ENCODE assay signal across 1 cellular context in the genomic region with DNA sequence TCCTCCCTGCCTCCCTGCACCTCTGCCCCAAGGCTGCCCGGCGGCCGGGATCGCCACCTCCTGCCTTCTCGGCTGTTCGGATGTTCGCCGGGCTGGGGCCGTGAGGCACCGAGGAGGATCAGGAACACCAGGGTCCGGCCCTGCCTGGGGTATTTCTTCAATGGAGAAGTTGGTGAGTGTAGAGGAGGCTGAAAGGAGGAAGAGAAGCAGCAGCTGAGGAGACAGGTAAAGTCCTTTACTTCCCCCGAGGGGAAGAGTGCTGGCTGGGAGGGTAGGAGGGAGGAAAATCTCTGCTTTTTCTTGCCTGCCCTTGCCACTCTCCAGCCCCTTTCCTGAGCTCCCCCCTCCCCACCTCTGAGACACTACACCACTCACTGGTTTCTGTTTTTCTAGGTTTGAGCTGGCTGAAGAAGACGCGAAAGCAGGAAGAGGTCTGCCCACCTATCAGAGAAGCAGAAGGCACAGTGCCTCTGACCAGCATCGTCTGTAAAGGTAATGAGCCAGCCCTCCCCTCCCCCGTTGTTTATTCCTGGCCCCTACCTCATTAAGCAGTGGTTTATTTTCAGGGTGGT.
TF ChIP-seq lines count a peak whose summit lies in the region.

No MANE protein-coding gene starts in this region.

TF ChIP-seq in IMR-90, 13 proteins besides CTCF, POLR2A, EP300 and RAD21 (continued from another document):
- no peak for TF ChIP-seq RFX5 (IDR thresholded peaks at IDR 0.05; ENCODE audit: low read depth, low read length)
